Comparison of ENCODE assay signal across 24 cellular contexts in genomic region chr14:102057480-102058114, GRCh38. TPM values are rescaled to one million over a fixed set of nuclear protein-coding genes. Genes with fewer than 3 reads are reported as not detected.
DNase-seq lines count a peak whose midpoint lies in the region; ATAC-seq lines count a peak whose summit lies in the region.
"Had no signal": no experiment of that assay in that cellular context is flagged by ENCODE, and none has a peak within 500 bp of the region (broad histone marks: within the 10 kb centered on the region; RNA-seq: fewer than 3 reads in every experiment).

No MANE protein-coding gene starts in this region.

- peaks cover 3% of the 10 kb centered on the region for H3K27me3 Mint-ChIP-seq in activated CD8-positive, alpha-beta memory T cell treated with anti-CD3 and anti-CD28 coated beads, Interleukin-2, amount 10 ng/mL, durations not matched to agents 7 days and 5 days
- H3K27me3 Mint-ChIP-seq in T-cell (no peaks in the 10 kb centered on the region), immature natural killer cell (ENCODE audit: low read depth in 3 of 3) (peaks cover 4 to 5% (median 4%) of the 10 kb centered on the region in 3 donors)
- H3K27me3 Mint-ChIP-seq in activated CD4-positive, alpha-beta T cell treated with anti-CD3 and anti-CD28 coated beads, Interleukin-2, amount 10 ng/mL, durations not matched to agents 7 days and 5 days: no peaks in the 10 kb centered on the region

- no peak overlapping the region for H3K18ac ChIP-seq in trophoblast cell (ENCODE audit: low read length)

- WGBS in trophoblast cell (ENCODE audit: extremely low coverage, insufficient coverage, insufficient read length): 100% methylated on average over 1 of the region's 10 CpGs

- no peak overlapping the region for H3K14ac ChIP-seq in trophoblast cell (ENCODE audit: low read length)

- H3K36me3 Mint-ChIP-seq in activated CD8-positive, alpha-beta memory T cell treated with anti-CD3 and anti-CD28 coated beads, Interleukin-2, amount 10 ng/mL, durations not matched to agents 7 days and 5 days: peaks cover 4% of the 10 kb centered on the region
- H3K36me3 Mint-ChIP-seq in T-cell (peaks cover 14% of the 10 kb centered on the region), immature natural killer cell (peaks cover 0 to 3% (median 0%) of the 10 kb centered on the region in 3 donors)
- peaks cover 2% of the 10 kb centered on the region for H3K36me3 Mint-ChIP-seq in activated CD4-positive, alpha-beta T cell treated with anti-CD3 and anti-CD28 coated beads, Interleukin-2, amount 10 ng/mL, durations not matched to agents 7 days and 5 days (ENCODE audit: low read depth)

- no peak overlapping the region for H4K91ac ChIP-seq in trophoblast cell (ENCODE audit: low read depth, low read length)

- H3K79me1 ChIP-seq in trophoblast cell (ENCODE audit: low read length): no peaks in the 10 kb centered on the region

- H4K8ac ChIP-seq in trophoblast cell (ENCODE audit: low read depth, low read length): no peak overlapping the region

- H3K27ac Mint-ChIP-seq in activated CD8-positive, alpha-beta memory T cell treated with anti-CD3 and anti-CD28 coated beads, Interleukin-2, amount 10 ng/mL, durations not matched to agents 7 days and 5 days: no peak overlapping the region
- H3K27ac Mint-ChIP-seq in T-cell: peak overlapping the region; percentile 47 to 55
- peak overlapping the region; percentile 22 to 87 (median 78) for H3K27ac Mint-ChIP-seq in immature natural killer cell
- no peak overlapping the region for H3K27ac Mint-ChIP-seq in activated CD4-positive, alpha-beta T cell treated with anti-CD3 and anti-CD28 coated beads, Interleukin-2, amount 10 ng/mL, durations not matched to agents 7 days and 5 days
- H3K27ac Mint-ChIP-seq: activated T-helper 2 cell treated with anti-CD3 and anti-CD28 coated beads, Interferon-gamma antibody, Interleukin-2, Interleukin-4, amounts not matched to agents 10 μg/mL and 5 μg/mL and 100 μg/mL, durations not matched to agents 14 hours and 24 hours and 36 hours had no signal

- peaks cover 12 to 14% of the 10 kb centered on the region in 2 experiments for H3K4me1 ChIP-seq in trophoblast cell (ENCODE audit: control insufficient read depth in 1 of 2, insufficient read depth in 2 of 2, low read length in 2 of 2)
- H3K4me1 ChIP-seq: BLaER1, Peyer's patch, SJSA1 had no signal

- H2BK12ac ChIP-seq in trophoblast cell (ENCODE audit: low read length): no peak overlapping the region

- H3K9me3 ChIP-seq in trophoblast cell (ENCODE audit: insufficient read depth, low read depth, low read length): peaks cover 7% of the 10 kb centered on the region
- H3K9me3 ChIP-seq: BLaER1, lower lobe of right lung, Peyer's patch, SJSA1, stomach had no signal

- H3K9ac ChIP-seq in trophoblast cell (ENCODE audit: low read length): no peak overlapping the region
- H3K9ac ChIP-seq: BLaER1 had no signal

- no peak overlapping the region for H3K23ac ChIP-seq in trophoblast cell (ENCODE audit: low read length)

- H3K4me3 Mint-ChIP-seq in activated CD8-positive, alpha-beta memory T cell treated with anti-CD3 and anti-CD28 coated beads, Interleukin-2, amount 10 ng/mL, durations not matched to agents 7 days and 5 days: no peak overlapping the region
- H3K4me3 Mint-ChIP-seq in T-cell (peak overlapping the region in 1 of 3 donors; percentile 61), immature natural killer cell (peak overlapping the region; percentile 67 to 88 (median 85))
- H3K4me3 Mint-ChIP-seq in activated CD4-positive, alpha-beta T cell treated with anti-CD3 and anti-CD28 coated beads, Interleukin-2, amount 10 ng/mL, durations not matched to agents 7 days and 5 days: no peak overlapping the region

- peak overlapping the region; percentile 40 for H3K4me3 ChIP-seq in trophoblast cell (ENCODE audit: low read depth, low read length)
- H3K4me3 ChIP-seq: BLaER1, lower lobe of right lung, Peyer's patch, SJSA1, stomach had no signal

- H2BK120ac ChIP-seq in trophoblast cell (ENCODE audit: insufficient read depth, low read length, poor library complexity): no peak overlapping the region

- DNase-seq in activated CD8-positive, alpha-beta memory T cell treated with anti-CD3 and anti-CD28 coated beads, Interleukin-2, amount 10 ng/mL, durations not matched to agents 7 days and 5 days: no peak
- no peak for DNase-seq in activated CD8-positive, alpha-beta memory T cell treated with anti-CD3 and anti-CD28 coated beads, Interleukin-2, amount 50 U/mL, for 48 hours
- peak in 1 of 34 experiments; percentile 2 for DNase-seq in T-cell
- peak; percentile 59 to 62 (median 62) for DNase-seq in immature natural killer cell
- DNase-seq in trophoblast cell: no peak
- no peak for DNase-seq in NCI-H1417 (lab: John Stamatoyannopoulos, UW)
- DNase-seq in activated CD4-positive, alpha-beta T cell treated with anti-CD3 and anti-CD28 coated beads, Interleukin-2, amount 10 ng/mL, durations not matched to agents 7 days and 5 days: no peak
- DNase-seq: central memory CD4-positive, alpha-beta T cell; DMS 273 treated with DMSO at 0.1 percent for 48 hours; effector CD4-positive, alpha-beta T cell; GOT3; lower lobe of right lung; NCI-H1092 treated with DMSO at 0.1 percent for 48 hours; NCI-H2107; NCI-H524; stimulated activated CD4-positive, alpha-beta T cell treated with anti-CD3 and anti-CD28 coated beads, Interleukin-2, amount 100 ng/mL, for 24 hours; stomach; T-helper 9 cell had no signal

- H2BK5ac ChIP-seq in trophoblast cell (ENCODE audit: low read depth, low read length, poor library complexity): no peak overlapping the region

- no peaks in the 10 kb centered on the region for H3K9me3 Mint-ChIP-seq in activated CD8-positive, alpha-beta memory T cell treated with anti-CD3 and anti-CD28 coated beads, Interleukin-2, amount 10 ng/mL, durations not matched to agents 7 days and 5 days (ENCODE audit: low read depth)
- H3K9me3 Mint-ChIP-seq in T-cell: no peaks in the 10 kb centered on the region
- H3K9me3 Mint-ChIP-seq in immature natural killer cell: peaks cover 0 to 2% (median 0%) of the 10 kb centered on the region in 6 donors
- H3K9me3 Mint-ChIP-seq in activated CD4-positive, alpha-beta T cell treated with anti-CD3 and anti-CD28 coated beads, Interleukin-2, amount 10 ng/mL, durations not matched to agents 7 days and 5 days: peaks cover 2% of the 10 kb centered on the region
- H3K9me3 Mint-ChIP-seq: activated T-helper 2 cell treated with anti-CD3 and anti-CD28 coated beads, Interferon-gamma antibody, Interleukin-2, Interleukin-4, amounts not matched to agents 10 μg/mL and 5 μg/mL and 100 μg/mL, durations not matched to agents 14 hours and 24 hours and 36 hours had no signal

- H3K36me3 ChIP-seq in trophoblast cell (ENCODE audit: control insufficient read depth in 1 of 2, insufficient read depth in 2 of 2, low read length in 2 of 2): peaks cover 7 to 15% of the 10 kb centered on the region in 2 experiments

- no peaks in the 10 kb centered on the region for H3K27me3 ChIP-seq in trophoblast cell (ENCODE audit: insufficient read depth, low read length)
- H3K27me3 ChIP-seq: BLaER1, Peyer's patch, SJSA1, stomach had no signal

- H3K4me2 ChIP-seq in trophoblast cell (ENCODE audit: low read length): no peak overlapping the region
- H3K4me2 ChIP-seq: BLaER1 had no signal

- H3K4ac ChIP-seq in trophoblast cell (ENCODE audit: low read depth, low read length): no peak overlapping the region

- H3K79me2 ChIP-seq in trophoblast cell (ENCODE audit: control insufficient read depth, insufficient read depth, low read length, poor library complexity): no peaks in the 10 kb centered on the region

- no peak overlapping the region for H3K27ac ChIP-seq in trophoblast cell (ENCODE audit: low read depth, low read length)
- H3K27ac ChIP-seq: BLaER1, lower lobe of right lung, Peyer's patch, SJSA1, stomach had no signal

- H3K4me1 Mint-ChIP-seq in activated CD8-positive, alpha-beta memory T cell treated with anti-CD3 and anti-CD28 coated beads, Interleukin-2, amount 10 ng/mL, durations not matched to agents 7 days and 5 days: peaks cover 25% of the 10 kb centered on the region
- peaks cover 10 to 23% (median 21%) of the 10 kb centered on the region in 3 donors for H3K4me1 Mint-ChIP-seq in T-cell
- H3K4me1 Mint-ChIP-seq in immature natural killer cell: peaks cover 24 to 30% of the 10 kb centered on the region in 2 donors
- H3K4me1 Mint-ChIP-seq in activated CD4-positive, alpha-beta T cell treated with anti-CD3 and anti-CD28 coated beads, Interleukin-2, amount 10 ng/mL, durations not matched to agents 7 days and 5 days: peaks cover 9% of the 10 kb centered on the region

- ATAC-seq in activated CD8-positive, alpha-beta memory T cell treated with anti-CD3 and anti-CD28 coated beads, Interleukin-2, amount 10 ng/mL, durations not matched to agents 7 days and 5 days: peak; percentile 55
- ATAC-seq in T-cell (replicated peaks in 1 of 4) (peak in 2 of 4 experiments; percentile 50 to 68), GM21825 (IDR thresholded peaks at IDR 0.05; ENCODE audit: unreplicated experiment) (no peak)
- ATAC-seq: activated CD4-positive, CD25-positive, alpha-beta regulatory T cell treated with anti-CD3 and anti-CD28 coated beads, Interleukin-2, amount 50 U/mL, for 24 hours had no signal

- CTCF ChIA-PET in activated CD8-positive, alpha-beta memory T cell treated with anti-CD3 and anti-CD28 coated beads, Interleukin-2, amount 10 ng/mL, durations not matched to agents 7 days and 5 days (lab: Charles Lee): interaction anchor here (2.0 kb wide), 1 partner anchor 39 kb away, joined by 10 read pairs; no protein-coding TSS in a partner anchor
- CTCF ChIA-PET in T-cell (lab: Charles Lee): no interaction called here
- CTCF ChIA-PET in activated CD4-positive, alpha-beta T cell treated with anti-CD3 and anti-CD28 coated beads, Interleukin-2, amount 10 ng/mL, durations not matched to agents 7 days and 5 days (lab: Charles Lee): interaction anchor here (0.6 to 1.0 kb wide), 3 partner anchors 9 to 65 kb away, joined by 3 to 4 read pairs (median 3); no protein-coding TSS in a partner anchor

- POLR2A ChIA-PET in T-cell (lab: Charles Lee): no interaction called here
- POLR2A ChIA-PET in activated CD4-positive, alpha-beta T cell treated with anti-CD3 and anti-CD28 coated beads, Interleukin-2, amount 10 ng/mL, durations not matched to agents 7 days and 5 days (lab: Charles Lee): no interaction called here

- no peak overlapping the region for H2AFZ ChIP-seq in trophoblast cell (ENCODE audit: insufficient read depth, low read length, poor library complexity)

- no peak overlapping the region for H4K12ac ChIP-seq in trophoblast cell (ENCODE audit: low read depth, low read length)

- H2AK5ac ChIP-seq in trophoblast cell (ENCODE audit: low read length): no peak overlapping the region

RNA-seq across cellular contexts. Expression of gene HSP90AA1, which starts 29.2 kb away (rescaled TPM):
- 100 to 1,000 TPM; 543 to 668 TPM for total RNA-seq in activated CD8-positive, alpha-beta memory T cell treated with anti-CD3 and anti-CD28 coated beads, Interleukin-2, amount 10 ng/mL, durations not matched to agents 7 days and 5 days
- 100 to 1,000 TPM; 230 to 471 (median 263) TPM for total RNA-seq in T-cell
- polyA plus RNA-seq in immature natural killer cell: 100 to 1,000 TPM; 171 to 473 (median 370) TPM
- 699 and 726 TPM in 2 replicates for polyA plus RNA-seq in trophoblast cell (2013)
- 100 to 1,000 TPM; 527 to 575 TPM for total RNA-seq in activated CD4-positive, alpha-beta T cell treated with anti-CD3 and anti-CD28 coated beads, Interleukin-2, amount 10 ng/mL, durations not matched to agents 7 days and 5 days

Comparison
In these comparisons a context has a peak if more than half of its experiments do, and no peak if none do; other contexts are left out.
1. DNase-seq: peak in immature natural killer cell (3 of 3); none in activated CD8-positive, alpha-beta memory T cell treated with anti-CD3 and anti-CD28 coated beads, Interleukin-2, amount 10 ng/mL, durations not matched to agents 7 days and 5 days (single experiment), activated CD8-positive, alpha-beta memory T cell treated with anti-CD3 and anti-CD28 coated beads, Interleukin-2, amount 50 U/mL, for 48 hours (single experiment), trophoblast cell (0 of 2), NCI-H1417 (0 of 3) and activated CD4-positive, alpha-beta T cell treated with anti-CD3 and anti-CD28 coated beads, Interleukin-2, amount 10 ng/mL, durations not matched to agents 7 days and 5 days (single experiment).
2. H3K27ac Mint-ChIP-seq: peak in T-cell (2 of 2) and immature natural killer cell (6 of 6); none in activated CD8-positive, alpha-beta memory T cell treated with anti-CD3 and anti-CD28 coated beads, Interleukin-2, amount 10 ng/mL, durations not matched to agents 7 days and 5 days (single experiment) and activated CD4-positive, alpha-beta T cell treated with anti-CD3 and anti-CD28 coated beads, Interleukin-2, amount 10 ng/mL, durations not matched to agents 7 days and 5 days (single experiment).
3. H3K4me3 Mint-ChIP-seq: peak in immature natural killer cell (5 of 5); none in activated CD8-positive, alpha-beta memory T cell treated with anti-CD3 and anti-CD28 coated beads, Interleukin-2, amount 10 ng/mL, durations not matched to agents 7 days and 5 days (single experiment) and activated CD4-positive, alpha-beta T cell treated with anti-CD3 and anti-CD28 coated beads, Interleukin-2, amount 10 ng/mL, durations not matched to agents 7 days and 5 days (single experiment).
4. CTCF ChIA-PET loops: an anchor here in activated CD8-positive, alpha-beta memory T cell treated with anti-CD3 and anti-CD28 coated beads, Interleukin-2, amount 10 ng/mL, durations not matched to agents 7 days and 5 days (2.0 kb wide) and activated CD4-positive, alpha-beta T cell treated with anti-CD3 and anti-CD28 coated beads, Interleukin-2, amount 10 ng/mL, durations not matched to agents 7 days and 5 days (0.6 to 1.0 kb wide); none called in T-cell.